ENCODE assay signal across 8 cellular contexts in genomic region chr9:2181794-2182193, GRCh38.
A peak's percentile ranks its signal among the peaks of the same experiment; 100 is the strongest.
DNase-seq lines count a peak whose midpoint lies in the region; ATAC-seq, FAIRE-seq and TF ChIP-seq lines count a peak whose summit lies in the region.

No MANE protein-coding gene starts in this region.

- no peaks in the 10 kb centered on the region for H3K79me2 ChIP-seq in keratinocyte (ENCODE audit: control insufficient read depth, insufficient read depth, low read length)

- H3K27me3 Mint-ChIP-seq in activated T-cell treated with anti-CD3 and anti-CD28 coated beads, Interleukin-2, amount 50 U/mL, for 4 hours (ENCODE audit: low read depth) = no peaks in the 10 kb centered on the region

- H3K9me3 Mint-ChIP-seq in activated T-cell treated with anti-CD3 and anti-CD28 coated beads, Interleukin-2, amount 50 U/mL, for 4 hours = no peaks in the 10 kb centered on the region

- H3K9me3 ChIP-seq in keratinocyte (ENCODE audit: control insufficient read depth, low read depth, low read length) = no peaks in the 10 kb centered on the region

- ATAC-seq in GM21825 (IDR thresholded peaks at IDR 0.05; ENCODE audit: unreplicated experiment) (no peak), GM21528 (IDR thresholded peaks at IDR 0.05; ENCODE audit: low FRiP score, unreplicated experiment) (no peak)
- ATAC-seq in activated T-cell treated with anti-CD3 and anti-CD28 coated beads, Interleukin-2, amount 50 U/mL, for 4 hours = no peak

- peaks cover 25% of the 10 kb centered on the region for H3K36me3 Mint-ChIP-seq in activated T-cell treated with anti-CD3 and anti-CD28 coated beads, Interleukin-2, amount 50 U/mL, for 4 hours (ENCODE audit: insufficient read depth)

- no peak overlapping the region for H3K27ac ChIP-seq in keratinocyte (ENCODE audit: control insufficient read depth, insufficient read depth, low read length)

- dilution Hi-C loops in keratinocyte (cut with MboI; ENCODE audit: extremely low pct_ligation_motif_present, low sequenced_read_pairs) = no loop called here

- no peaks in the 10 kb centered on the region for H3K9me1 ChIP-seq in keratinocyte (ENCODE audit: control insufficient read depth, extremely low read depth, insufficient read depth, low read length)

- peak; percentile 55 to 76 (median 58) for TF ChIP-seq CTCF in keratinocyte (optimal IDR thresholded peaks at IDR 0.05 in 1 of 3, IDR thresholded peaks at IDR 0.05 in 1 of 3, conservative IDR thresholded peaks at IDR 0.05 in 1 of 3; ENCODE audit: extremely low read depth in 1 of 3, insufficient read depth in 2 of 3, low read length in 3 of 3)

- H3K4me3 ChIP-seq in keratinocyte (ENCODE audit: control insufficient read depth in 2 of 3, extremely low read depth in 1 of 3, insufficient read depth in 2 of 3, low read depth in 1 of 3, low read length in 3 of 3) = no peak overlapping the region

- no peaks in the 10 kb centered on the region for H3K4me1 Mint-ChIP-seq in activated T-cell treated with anti-CD3 and anti-CD28 coated beads, Interleukin-2, amount 50 U/mL, for 4 hours (ENCODE audit: low read depth)

- FAIRE-seq in keratinocyte (lab: Jason Lieb, UNC) = peak; percentile 29

- no peak overlapping the region for H2AFZ ChIP-seq in keratinocyte (ENCODE audit: control insufficient read depth, low read length)

- H3K36me3 ChIP-seq in keratinocyte (ENCODE audit: control insufficient read depth in 2 of 2, extremely low read depth in 1 of 2, insufficient read depth in 2 of 2, low read length in 2 of 2) = peaks cover 0 to 4% of the 10 kb centered on the region in 2 experiments

- H3K4me3 Mint-ChIP-seq in activated T-cell treated with anti-CD3 and anti-CD28 coated beads, Interleukin-2, amount 50 U/mL, for 4 hours = no peak overlapping the region

- no peaks in the 10 kb centered on the region for H3K27me3 ChIP-seq in keratinocyte (ENCODE audit: control insufficient read depth, extremely low read depth, insufficient read depth, low read length)

- H3K4me2 ChIP-seq in keratinocyte (ENCODE audit: control insufficient read depth, extremely low read depth, insufficient read depth, low read depth, low read length) = no peak overlapping the region

- no peak overlapping the region for H3K9ac ChIP-seq in keratinocyte (ENCODE audit: control insufficient read depth, extremely low read depth, insufficient read depth, low read length)

- DNase-seq in Ammon's horn (ENCODE audit: low spot score) = peak; percentile 39
- DNase-seq in H4 (ENCODE audit: low spot score) = peak; percentile 7
- DNase-seq in activated CD4-positive, alpha-beta T cell treated with anti-CD3 and anti-CD28 coated beads, Interleukin-2, amount 50 U/mL, for 48 hours = peak; percentile 26 to 35
- DNase-seq in keratinocyte (ENCODE audit: low read depth, low spot score) = no peak
- no peak for DNase-seq in dedifferentiated amniotic fluid mesenchymal stem cell (ENCODE audit: extremely low spot score)
- no peak for DNase-seq in activated T-cell treated with anti-CD3 and anti-CD28 coated beads, Interleukin-2, amount 50 U/mL, for 4 hours

- H3K4me1 ChIP-seq in keratinocyte (ENCODE audit: control insufficient read depth, extremely low read depth, insufficient read depth, low read length) = peaks cover 3% of the 10 kb centered on the region

- H4K20me1 ChIP-seq in keratinocyte (ENCODE audit: control insufficient read depth, extremely low read depth, insufficient read depth, low read length) = no peaks in the 10 kb centered on the region

Comparison
In these comparisons a context has a peak if more than half of its experiments do, and no peak if none do; other contexts are left out.
1. DNase-seq: peak in Ammon's horn (single experiment), H4 (single experiment) and activated CD4-positive, alpha-beta T cell treated with anti-CD3 and anti-CD28 coated beads, Interleukin-2, amount 50 U/mL, for 48 hours (2 of 2); none in keratinocyte (single experiment), dedifferentiated amniotic fluid mesenchymal stem cell (single experiment) and activated T-cell treated with anti-CD3 and anti-CD28 coated beads, Interleukin-2, amount 50 U/mL, for 4 hours (single experiment).